In genomic region chr12:31355747-31356107, GRCh38 we compare ENCODE assay signal across 20 cellular contexts.
"Had no signal": no experiment of that assay in that cellular context is flagged by ENCODE, and none has a peak within 500 bp of the region (broad histone marks: within the 10 kb centered on the region; RNA-seq: fewer than 3 reads in every experiment).

No MANE protein-coding gene starts in this region.

- H3K4me2 ChIP-seq: smooth muscle cell had no signal

- H3K36me3 ChIP-seq: esophagus muscularis mucosa, gastrocnemius medialis, heart right ventricle, ovary, suprapubic skin, thyroid gland, upper lobe of left lung, uterus had no signal

- H3K4me3 ChIP-seq: esophagus muscularis mucosa, gastrocnemius medialis, heart right ventricle, lung, ovary, smooth muscle cell, suprapubic skin, thyroid gland, upper lobe of left lung, uterus had no signal

- ATAC-seq: gastrocnemius medialis, heart right ventricle, left ventricle myocardium superior, natural killer cell, right cardiac atrium had no signal

- H3K27ac ChIP-seq: epithelial cell of prostate, esophagus muscularis mucosa, gastrocnemius medialis, heart right ventricle, ovary, suprapubic skin, thyroid gland, upper lobe of left lung, uterus had no signal

- H3K9me3 ChIP-seq: esophagus muscularis mucosa, gastrocnemius medialis, heart right ventricle, ovary, suprapubic skin, thyroid gland, upper lobe of left lung, uterus had no signal

- DNase-seq: effector memory CD4-positive, alpha-beta T cell; gastrocnemius medialis; heart right ventricle; left ventricle myocardium superior; mesenchymal stem cell; natural killer cell; nucleus accumbens; ovary; right cardiac atrium; stimulated activated CD4-positive, alpha-beta T cell treated with anti-CD3 and anti-CD28 coated beads, Interleukin-2, amount 100 ng/mL, for 48 hours; stimulated activated naive CD4-positive, alpha-beta T cell treated with Interleukin-2 at 50 U/mL for 16 hours; thyroid gland; upper lobe of left lung; uterus had no signal

- FAIRE-seq: keratinocyte had no signal

- H3K4me1 ChIP-seq: esophagus muscularis mucosa, gastrocnemius medialis, heart right ventricle, suprapubic skin, thyroid gland, upper lobe of left lung, uterus had no signal

- H3K27me3 ChIP-seq: esophagus muscularis mucosa, gastrocnemius medialis, ovary, suprapubic skin, thyroid gland, upper lobe of left lung, uterus had no signal
